In the genomic region with DNA sequence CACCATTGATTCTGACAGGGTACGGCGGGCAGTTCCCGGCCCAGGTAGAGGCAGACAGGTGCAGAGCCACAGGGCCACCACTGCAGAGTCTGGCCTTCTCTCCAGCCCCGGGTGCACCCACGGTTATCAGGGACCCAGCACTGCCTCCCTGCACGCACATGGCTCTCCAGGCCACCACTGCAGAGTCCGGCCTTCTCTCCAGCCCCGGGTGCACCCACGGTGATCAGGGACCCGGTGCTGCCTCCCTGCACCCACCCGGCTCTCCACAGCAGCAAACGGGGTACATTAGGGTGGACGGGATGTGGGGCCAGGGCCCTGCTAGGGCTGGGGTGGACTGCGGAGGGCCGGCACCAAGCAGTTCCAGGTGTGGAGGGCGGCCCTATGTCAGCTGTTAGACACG, we compare ENCODE assay signal across 18 cellular contexts.
"Had no signal": no experiment of that assay in that cellular context is flagged by ENCODE, and none has a peak within 500 bp of the region (broad histone marks: within the 10 kb centered on the region; RNA-seq: fewer than 3 reads in every experiment).

No MANE protein-coding gene starts in this region.

- H3K27ac ChIP-seq: cardiac muscle cell, left lung, neural progenitor cell, prostate gland, right atrium auricular region had no signal

- H3K4me3 ChIP-seq: cardiac muscle cell, left lung, neural progenitor cell, prostate gland, right atrium auricular region had no signal

- H3K4me1 ChIP-seq: left lung, prostate gland, right atrium auricular region had no signal

- H3K36me3 Mint-ChIP-seq: neural progenitor cell had no signal

- H3K36me3 ChIP-seq: cardiac muscle cell, left lung, neural progenitor cell, prostate gland, right atrium auricular region had no signal

- H3K4me3 Mint-ChIP-seq: activated T-cell treated with anti-CD3 and anti-CD28 coated beads, Interleukin-2, amount 50 U/mL, for 72 hours; neural progenitor cell had no signal

- H3K27me3 ChIP-seq: cardiac muscle cell, right atrium auricular region had no signal

- H3K27ac Mint-ChIP-seq: activated T-cell treated with anti-CD3 and anti-CD28 coated beads, Interleukin-2, amount 50 U/mL, for 72 hours; neural progenitor cell had no signal

- DNase-seq: activated CD4-positive, alpha-beta T cell treated with anti-CD3 and anti-CD28 coated beads for 1 hour; activated CD8-positive, alpha-beta memory T cell treated with anti-CD3 and anti-CD28 coated beads for 24 hours; activated gamma-delta T cell treated with Interleukin-2 at 50 U/mL for 16 hours; activated T-cell treated with anti-CD3 and anti-CD28 coated beads, Interleukin-2, amount 50 U/mL, for 72 hours; amniotic stem cell; erythroblast; foreskin melanocyte; glutamatergic neuron; hippocampal formation; small intestine; stimulated activated CD4-positive, alpha-beta T cell treated with anti-CD3 and anti-CD28 coated beads, Interleukin-4, amount 100 ng/mL, for 1 hour; T1000 had no signal

- ATAC-seq: activated naive CD4-positive, alpha-beta T cell treated with anti-CD3 and anti-CD28 coated beads, Interleukin-2, amount 50 U/mL, for 72 hours; activated T-cell treated with anti-CD3 and anti-CD28 coated beads, Interleukin-2, amount 50 U/mL, for 72 hours; left lung had no signal

- H3K9ac ChIP-seq: neural progenitor cell had no signal

- H3K9me3 ChIP-seq: prostate gland had no signal
